8 cellular contexts compared by ENCODE assay signal in genomic region chr9:37800631-37801286, GRCh38. TPM values are rescaled to one million over a fixed set of nuclear protein-coding genes. Genes with fewer than 3 reads are reported as not detected.
DNase-seq lines count a peak whose midpoint lies in the region; ATAC-seq and TF ChIP-seq lines count a peak whose summit lies in the region.

TSS of gene DCAF10 (plus strand) at chr9:37800797. CDS start at chr9:37800867, 70 bp downstream.

- no TSS peak for BruUV-seq in PC-9 (replicated peaks; lab: Mats Ljungman, UMichigan)

- peaks cover 0 to 2% (median 0%) of the 10 kb centered on the region in 11 donors for H3K9me3 Mint-ChIP-seq in naive thymus-derived CD4-positive, alpha-beta T cell
- no peaks in the 10 kb centered on the region for H3K9me3 Mint-ChIP-seq in stimulated activated naive B cell treated with anti-CD40 and anti-IgM and Interleukin-4, amounts not matched to agents 10 μg/mL and 1 μg/mL and 100 μg/mL, for 72 hours

- peaks cover 16% of the 10 kb centered on the region for H3K4me1 ChIP-seq in PC-9 (replicated peaks; ENCODE audit: insufficient read depth)
- peaks cover 19 to 26% of the 10 kb centered on the region in 2 donors for H3K4me1 ChIP-seq in naive thymus-derived CD4-positive, alpha-beta T cell (ENCODE audit: control insufficient read depth in 2 of 2, insufficient read depth in 2 of 2, low read length in 2 of 2)

- H3K9me2 ChIP-seq in PC-9 (ENCODE audit: insufficient read depth), result no peaks in the 10 kb centered on the region

- H3K36me3 Mint-ChIP-seq in naive thymus-derived CD4-positive, alpha-beta T cell, result peaks cover 0 to 8% (median 0%) of the 10 kb centered on the region in 5 donors
- peaks cover 3 to 25% of the 10 kb centered on the region in 2 donors for H3K36me3 Mint-ChIP-seq in stimulated activated naive B cell treated with anti-CD40 and anti-IgM and Interleukin-4, amounts not matched to agents 10 μg/mL and 1 μg/mL and 100 μg/mL, for 72 hours

- peak within 1 kb of the TSS; percentile 86 to 95 (median 93) for H3K4me3 Mint-ChIP-seq in naive thymus-derived CD4-positive, alpha-beta T cell
- H3K4me3 Mint-ChIP-seq in stimulated activated naive B cell treated with anti-CD40 and anti-IgM and Interleukin-4, amounts not matched to agents 10 μg/mL and 1 μg/mL and 100 μg/mL, for 72 hours, result peak within 1 kb of the TSS; percentile 91 to 94

- no peaks in the 10 kb centered on the region for H3K9me3 ChIP-seq in PC-9 (ENCODE audit: insufficient read depth, low read depth)
- no peaks in the 10 kb centered on the region for H3K9me3 ChIP-seq in naive thymus-derived CD4-positive, alpha-beta T cell (ENCODE audit: control insufficient read depth in 2 of 3, low read length in 3 of 3)

- peaks cover 23% of the 10 kb centered on the region; the same call in 1 of the 2 replicates for H4K20me1 ChIP-seq in PC-9 (ENCODE audit: insufficient read depth)

- H3K27ac ChIP-seq in PC-9, result peak within 1 kb of the TSS; percentile 64
- H3K27ac ChIP-seq in naive thymus-derived CD4-positive, alpha-beta T cell (ENCODE audit: low read depth, low read length), result peak within 1 kb of the TSS; percentile 69

- ATAC-seq in GM21381 (IDR thresholded peaks at IDR 0.05; ENCODE audit: unreplicated experiment), result peak; percentile 73
- ATAC-seq in naive thymus-derived CD4-positive, alpha-beta T cell, result peak; percentile 95
- peak; percentile 89 to 91 for ATAC-seq in stimulated activated naive B cell treated with anti-CD40 and anti-IgM and Interleukin-4, amounts not matched to agents 10 μg/mL and 1 μg/mL and 100 μg/mL, for 72 hours (replicated peaks)

- DNase-seq in DMS 273 treated with DMSO at 0.1 percent for 48 hours (lab: John Stamatoyannopoulos, UW) (peak; percentile 56), HUDEP-2 (lab: John Stamatoyannopoulos, UW; ENCODE audit: unreplicated experiment in 76 of 76) (peak in 73 of 76 experiments; percentile 36 to 90 (median 78)), PC-9 (peak; percentile 58 to 88), activated T-helper 1 cell treated with Interleukin-2 at 50 U/mL for 16 hours (ENCODE audit: low read depth) (peak; percentile 80), fibroblast of gingiva (ENCODE audit: low read depth) (peak; percentile 84)
- DNase-seq in naive thymus-derived CD4-positive, alpha-beta T cell, result peak; percentile 80 to 97 (median 87)
- DNase-seq in stimulated activated naive B cell treated with anti-CD40 and anti-IgM and Interleukin-4, amounts not matched to agents 10 μg/mL and 1 μg/mL and 100 μg/mL, for 72 hours, result peak; percentile 91

- intact Hi-C loops in PC-9 (cut with micrococcal nuclease; ENCODE audit: unreplicated experiment), result no loop called here
- intact Hi-C loops in naive thymus-derived CD4-positive, alpha-beta T cell (cut with micrococcal nuclease), result loop anchor here (1.0 to 10.0 kb wide), 8 partner anchors 15 to 335 kb away; partner anchors contain the start of genes EXOSC3 (in 2 of the 2), TOMM5 (in 2 of the 2), TRMT10B (in 2 of the 2) and POLR1E (in 1 of the 2)

- peaks cover 3% of the 10 kb centered on the region; the same call in 1 of the 2 replicates for H3F3A ChIP-seq in PC-9 (ENCODE audit: insufficient read depth, low read depth)

- peaks cover 24 to 55% (median 42%) of the 10 kb centered on the region in 7 donors for H3K4me1 Mint-ChIP-seq in naive thymus-derived CD4-positive, alpha-beta T cell
- peaks cover 16 to 27% of the 10 kb centered on the region in 2 donors for H3K4me1 Mint-ChIP-seq in stimulated activated naive B cell treated with anti-CD40 and anti-IgM and Interleukin-4, amounts not matched to agents 10 μg/mL and 1 μg/mL and 100 μg/mL, for 72 hours

- TF ChIP-seq CTCF in PC-9 (conservative IDR thresholded peaks at IDR 0.05), result no peak

- CTCF ChIA-PET in PC-9 (lab: Charles Lee), result no interaction called here
- CTCF ChIA-PET in naive thymus-derived CD4-positive, alpha-beta T cell (lab: Charles Lee), result no interaction called here

- H3K27me3 ChIP-seq in PC-9 (ENCODE audit: insufficient read depth, low read depth), result no peaks in the 10 kb centered on the region
- no peaks in the 10 kb centered on the region for H3K27me3 ChIP-seq in naive thymus-derived CD4-positive, alpha-beta T cell (ENCODE audit: control insufficient read depth in 2 of 2, insufficient read depth in 2 of 2, low read length in 2 of 2)

- H3K79me2 ChIP-seq in PC-9 (ENCODE audit: low read depth), result peaks cover 49% of the 10 kb centered on the region

- POLR2A ChIA-PET in PC-9 (lab: Charles Lee; ENCODE audit: unreplicated experiment), result interaction anchor here (0.6 kb wide), 2 partner anchors 209 to 226 kb away, joined by 11 to 14 read pairs; partner anchors contain the start of gene TOMM5
- POLR2A ChIA-PET in naive thymus-derived CD4-positive, alpha-beta T cell (lab: Charles Lee), result interaction anchor here (0.6 to 3.7 kb wide), 5 partner anchors 8 to 50 kb away, joined by 3 to 29 read pairs (median 3); partner anchors contain the start of gene EXOSC3

- peak within 1 kb of the TSS; percentile 73 for H3K4me3 ChIP-seq in PC-9
- H3K4me3 ChIP-seq in naive thymus-derived CD4-positive, alpha-beta T cell (ENCODE audit: low read length), result peak within 1 kb of the TSS; percentile 97

- H3K27me3 Mint-ChIP-seq in naive thymus-derived CD4-positive, alpha-beta T cell, result no peaks in the 10 kb centered on the region
- H3K27me3 Mint-ChIP-seq in stimulated activated naive B cell treated with anti-CD40 and anti-IgM and Interleukin-4, amounts not matched to agents 10 μg/mL and 1 μg/mL and 100 μg/mL, for 72 hours, result no peaks in the 10 kb centered on the region

- peak within 1 kb of the TSS; percentile 89 for H2AFZ ChIP-seq in PC-9

- peak within 1 kb of the TSS; percentile 100 for H3K4me2 ChIP-seq in PC-9

- peak within 1 kb of the TSS; percentile 71 to 95 (median 90) for H3K27ac Mint-ChIP-seq in naive thymus-derived CD4-positive, alpha-beta T cell
- peak within 1 kb of the TSS; percentile 95 for H3K27ac Mint-ChIP-seq in stimulated activated naive B cell treated with anti-CD40 and anti-IgM and Interleukin-4, amounts not matched to agents 10 μg/mL and 1 μg/mL and 100 μg/mL, for 72 hours

- no peaks in the 10 kb centered on the region for H3K36me3 ChIP-seq in PC-9 (ENCODE audit: low read depth)
- peaks cover 0 to 9% (median 0%) of the 10 kb centered on the region in 3 experiments for H3K36me3 ChIP-seq in naive thymus-derived CD4-positive, alpha-beta T cell (ENCODE audit: control insufficient read depth in 2 of 3, insufficient read depth in 3 of 3, low read length in 3 of 3)

RNA-seq across cellular contexts. Expression of gene DCAF10, which starts in this region (rescaled TPM):
- total RNA-seq in PC-9 (2021), result 20.5 and 22.6 TPM in 2 replicates
- 10 to 100 TPM; 12.1 to 22.5 (median 21.3) TPM for total RNA-seq in naive thymus-derived CD4-positive, alpha-beta T cell
- polyA plus RNA-seq in naive thymus-derived CD4-positive, alpha-beta T cell, result 10 to 100 TPM; 27.4 to 28.6 TPM

Comparison
In these comparisons a context has a peak if more than half of its experiments do, and no peak if none do; other contexts are left out.
1. Peak in every context shown above with its lines: DNase-seq, ATAC-seq, H3K4me3 ChIP-seq and H3K27ac ChIP-seq.